In genomic region chr10:92177546-92177945, GRCh38 we compare ENCODE assay signal across 14 cellular contexts.
DNase-seq lines count a peak whose midpoint lies in the region; ATAC-seq and TF ChIP-seq lines count a peak whose summit lies in the region.
"Had no signal": no experiment of that assay in that cellular context is flagged by ENCODE, and none has a peak within 500 bp of the region (broad histone marks: within the 10 kb centered on the region; RNA-seq: fewer than 3 reads in every experiment).

No MANE protein-coding gene starts in this region.

- in situ Hi-C loops in mammary epithelial cell (cut with MboI; ENCODE audit: low sequenced_read_pairs in 2 of 2) = no loop called here

- no peak overlapping the region for H3K27ac ChIP-seq in mammary epithelial cell (ENCODE audit: insufficient read depth, low read depth, low read length)
- H3K27ac ChIP-seq: BLaER1, KMS-11 had no signal

- POLR2A ChIA-PET in MCF 10A (lab: Yijun Ruan, JAX) = no interaction called here

- H3K9ac ChIP-seq in mammary epithelial cell (ENCODE audit: insufficient read depth, low read length) = no peak overlapping the region
- H3K9ac ChIP-seq in adipocyte (ENCODE audit: low read length) = no peak overlapping the region
- H3K9ac ChIP-seq: BLaER1, KMS-11 had no signal

- no peak overlapping the region for H3K4me3 Mint-ChIP-seq in MCF 10A (ENCODE audit: unreplicated experiment)
- H3K4me3 Mint-ChIP-seq: CD8-positive, alpha-beta memory T cell had no signal

- no peaks in the 10 kb centered on the region for H3K9me3 Mint-ChIP-seq in MCF 10A (ENCODE audit: unreplicated experiment)
- H3K9me3 Mint-ChIP-seq: CD8-positive, alpha-beta memory T cell had no signal

- no peak overlapping the region for H2AFZ ChIP-seq in mammary epithelial cell (ENCODE audit: low read depth, low read length)

- H3K4me3 ChIP-seq in mammary epithelial cell (replicated peaks in 1 of 3; ENCODE audit: insufficient read depth in 1 of 3, low read depth in 2 of 3, low read length in 3 of 3) (no peak overlapping the region), adipocyte (ENCODE audit: low read length) (no peak overlapping the region), fibroblast of pulmonary artery (replicated peaks; ENCODE audit: low read depth, low read length) (no peak overlapping the region)
- H3K4me3 ChIP-seq: BLaER1 had no signal

- CTCF ChIA-PET in MCF 10A (lab: Yijun Ruan, JAX) = interaction anchor here (0.6 to 0.7 kb wide), 2 partner anchors 72 to 114 kb away, joined by 3 read pairs; partner anchors contain the start of gene MARCHF5
- CTCF ChIA-PET in mammary epithelial cell (lab: Charles Lee; ENCODE audit: low non-redundant PET) = no interaction called here

- H3K4me1 Mint-ChIP-seq in MCF 10A (ENCODE audit: insufficient read depth, unreplicated experiment) = peaks cover 6% of the 10 kb centered on the region
- H3K4me1 Mint-ChIP-seq: CD8-positive, alpha-beta memory T cell had no signal

- H3K9me3 ChIP-seq in mammary epithelial cell (replicated peaks; ENCODE audit: insufficient read depth, low read length) (no peaks in the 10 kb centered on the region), adipocyte (ENCODE audit: control insufficient read depth, low read length) (no peaks in the 10 kb centered on the region)

- BruUV-seq in MCF 10A (replicated peaks; lab: Mats Ljungman, UMichigan) (no TSS peak), mammary epithelial cell (replicated peaks; lab: Mats Ljungman, UMichigan) (no TSS peak)

- H3K27me3 ChIP-seq in mammary epithelial cell (ENCODE audit: insufficient read depth, low read length) (no peaks in the 10 kb centered on the region), adipocyte (replicated peaks; ENCODE audit: control insufficient read depth, insufficient read depth, low read length) (no peaks in the 10 kb centered on the region)
- H3K27me3 ChIP-seq: BLaER1 had no signal

- no peaks in the 10 kb centered on the region for H3K27me3 Mint-ChIP-seq in MCF 10A (ENCODE audit: insufficient read depth, unreplicated experiment)
- H3K27me3 Mint-ChIP-seq: CD8-positive, alpha-beta memory T cell had no signal

- no peaks in the 10 kb centered on the region for H3K36me3 ChIP-seq in mammary epithelial cell (ENCODE audit: insufficient read depth, low read length)
- no peaks in the 10 kb centered on the region for H3K36me3 ChIP-seq in adipocyte (ENCODE audit: control insufficient read depth, insufficient read depth, low read length, severe bottlenecking)
- H3K36me3 ChIP-seq: BLaER1 had no signal

- ATAC-seq in GM21723 (IDR thresholded peaks at IDR 0.05; ENCODE audit: unreplicated experiment) (no peak), HG03139 (IDR thresholded peaks at IDR 0.05; ENCODE audit: unreplicated experiment) (no peak)
- ATAC-seq: HCT116 had no signal

- intact Hi-C loops in MCF 10A (cut with micrococcal nuclease) = no loop called here
- intact Hi-C loops in mammary epithelial cell (cut with micrococcal nuclease) = no loop called here

- TF ChIP-seq CTCF in MCF 10A (IDR thresholded peaks at IDR 0.05; ENCODE audit: unreplicated experiment) (no peak), mammary epithelial cell (conservative IDR thresholded peaks at IDR 0.05 in 1 of 2, IDR thresholded peaks at IDR 0.05 in 1 of 2; ENCODE audit: extremely low read depth in 1 of 2, insufficient read depth in 1 of 2, low read depth in 1 of 2, low read length in 2 of 2) (no peak), fibroblast of pulmonary artery (IDR thresholded peaks at IDR 0.05; ENCODE audit: low read length, missing control alignments) (no peak)

- H4K20me1 ChIP-seq in mammary epithelial cell (ENCODE audit: insufficient read depth, low read length) = no peaks in the 10 kb centered on the region
- H4K20me1 ChIP-seq: BLaER1 had no signal

- H3K4me2 ChIP-seq in mammary epithelial cell (ENCODE audit: insufficient read depth, low read depth, low read length) = no peak overlapping the region
- H3K4me2 ChIP-seq: BLaER1, KMS-11 had no signal

- peak; percentile 21 for DNase-seq in MCF 10A (ENCODE audit: unreplicated experiment)
- no peak for DNase-seq in mammary epithelial cell
- DNase-seq in adipocyte (ENCODE audit: low read depth) = peak; percentile 24
- DNase-seq in fibroblast of pulmonary artery (ENCODE audit: low read depth) = peak; percentile 8
- no peak for DNase-seq in NCI-H446 treated with DMSO at 0.1 percent for 48 hours (lab: John Stamatoyannopoulos, UW)
- DNase-seq: 8988T; AML-193; CD8-positive, alpha-beta memory T cell; DMS53 had no signal

- H3K79me2 ChIP-seq in mammary epithelial cell (ENCODE audit: insufficient read depth, low read length) = no peaks in the 10 kb centered on the region

- WGBS in mammary epithelial cell (ENCODE audit: low coverage, missing lambda C conversion rate) = 93% methylated on average over 1 of the region's 1 CpG

- H3K27ac Mint-ChIP-seq in MCF 10A (ENCODE audit: low read depth, unreplicated experiment) = no peak overlapping the region
- H3K27ac Mint-ChIP-seq: CD8-positive, alpha-beta memory T cell had no signal

- peaks cover 4% of the 10 kb centered on the region for H3K36me3 Mint-ChIP-seq in MCF 10A (ENCODE audit: insufficient read depth, unreplicated experiment)

- no peaks in the 10 kb centered on the region for H3K4me1 ChIP-seq in mammary epithelial cell (ENCODE audit: insufficient read depth, low read length)
- H3K4me1 ChIP-seq in adipocyte (ENCODE audit: control insufficient read depth, insufficient read depth, low read length) = no peaks in the 10 kb centered on the region

- dilution Hi-C loops in mammary epithelial cell (cut with HindIII; ENCODE audit: low sequenced_read_pairs) = no loop called here

Comparison
In these comparisons a context has a peak if more than half of its experiments do, and no peak if none do; other contexts are left out.
1. DNase-seq: peak in MCF 10A (single experiment), adipocyte (single experiment) and fibroblast of pulmonary artery (single experiment); none in mammary epithelial cell (single experiment) and NCI-H446 treated with DMSO at 0.1 percent for 48 hours (single experiment).